8 cellular contexts compared by ENCODE assay signal in the genomic region with DNA sequence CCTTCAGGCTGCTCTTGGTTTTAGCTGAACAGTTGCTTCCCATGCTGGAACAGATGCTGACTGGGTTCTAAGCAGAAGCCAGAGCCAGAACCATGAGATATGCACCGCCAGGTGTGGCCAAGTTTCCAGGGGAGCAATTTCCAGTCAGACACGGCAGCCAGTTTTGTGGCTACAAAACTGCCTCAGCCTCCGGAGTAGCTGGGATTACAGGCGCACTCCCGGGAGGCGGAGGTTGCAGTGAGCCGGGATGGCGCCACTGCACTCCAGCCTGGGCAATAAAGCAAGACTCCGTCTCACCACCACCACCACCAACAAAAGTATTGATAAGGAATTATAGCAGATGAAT. TPM values are rescaled to one million over a fixed set of nuclear protein-coding genes. Genes with fewer than 3 reads are reported as not detected.
A peak's percentile ranks its signal among the peaks of the same experiment; 100 is the strongest.
DNase-seq lines count a peak whose midpoint lies in the region; ATAC-seq and TF ChIP-seq lines count a peak whose summit lies in the region.

No MANE protein-coding gene starts in this region.

- TF ChIP-seq CTCF in dorsolateral prefrontal cortex (IDR thresholded peaks at IDR 0.05 in 54 of 56, conservative IDR thresholded peaks at IDR 0.05 in 2 of 56; ENCODE audit: low read depth in 1 of 56, partially characterized antibody in 56 of 56) = peak in 1 of 56 donors; percentile 2

- intact Hi-C loops in dorsolateral prefrontal cortex (cut with DNase I) = loop anchor here (2.0 to 10.0 kb wide), 6 partner anchors 34 to 380 kb away; a partner anchor contains a TSS

- H3K9me3 ChIP-seq in mucosa of stomach (ENCODE audit: control insufficient read depth, low read length) = no peaks in the 10 kb centered on the region

- H3K36me3 ChIP-seq in mucosa of stomach (ENCODE audit: control insufficient read depth, insufficient read depth, low read length) = no peaks in the 10 kb centered on the region

- no peak for ATAC-seq in HG03108 (IDR thresholded peaks at IDR 0.05; ENCODE audit: unreplicated experiment)

- H3K27me3 ChIP-seq in dorsolateral prefrontal cortex (no peaks in the 10 kb centered on the region), mucosa of stomach (ENCODE audit: control insufficient read depth, insufficient read depth, low read length) (no peaks in the 10 kb centered on the region)

- H3K27ac ChIP-seq in dorsolateral prefrontal cortex = peak overlapping the region in 53 of 59 donors; percentile 23 to 97 (median 88)

- H3K4me3 ChIP-seq in dorsolateral prefrontal cortex (peak overlapping the region; percentile 39 to 100 (median 88)), mucosa of stomach (ENCODE audit: low read length) (peak overlapping the region; percentile 56)

- H3K9ac ChIP-seq in mucosa of stomach (ENCODE audit: low read length) = peak overlapping the region; percentile 51

- H3K4me1 ChIP-seq in mucosa of stomach (ENCODE audit: control insufficient read depth, insufficient read depth, low read length) = peaks cover 10% of the 10 kb centered on the region

- peak; percentile 87 for DNase-seq in NCI-H82 (lab: John Stamatoyannopoulos, UW)
- DNase-seq in NCI-H82 treated with DMSO at 0.1 percent for 48 hours (lab: John Stamatoyannopoulos, UW; ENCODE audit: unreplicated experiment) = no peak
- peak; percentile 57 to 79 for DNase-seq in NCI-H526 (lab: John Stamatoyannopoulos, UW)
- DNase-seq in dorsolateral prefrontal cortex = peak in 8 of 10 donors; percentile 15 to 50 (median 46)
- no peak for DNase-seq in stimulated activated CD4-positive, alpha-beta T cell treated with anti-CD3 and anti-CD28 coated beads, Interleukin-12 subunit alpha, Interleukin-12 subunit beta, amount 100 ng/mL, for 4 hours
- no peak for DNase-seq in T-helper 9 cell

RNA-seq across cellular contexts. Expression of a gene that starts 1.3 kb away (rescaled TPM):
- total RNA-seq in dorsolateral prefrontal cortex = 10 to 100 TPM in 110 of 120 experiments, 1 to 10 TPM in 10; 7.6 to 19.3 (median 13.3) TPM

RNA-seq across cellular contexts. Expression of a gene that starts 33.3 kb away (rescaled TPM):
- total RNA-seq in dorsolateral prefrontal cortex = 100 to 1,000 TPM in 72 of 120 experiments, 10 to 100 TPM in 48; 56.8 to 160 (median 105) TPM

RNA-seq across cellular contexts. Expression of a gene that starts 50.3 kb away (rescaled TPM):
- 10 to 100 TPM; 29.8 to 52.8 (median 41.1) TPM for total RNA-seq in dorsolateral prefrontal cortex

Comparison
In these comparisons a context has a peak if more than half of its experiments do, and no peak if none do; other contexts are left out.
1. DNase-seq: peak in NCI-H82 (single experiment), NCI-H526 (2 of 2) and dorsolateral prefrontal cortex (8 of 10); none in NCI-H82 treated with DMSO at 0.1 percent for 48 hours (single experiment), stimulated activated CD4-positive, alpha-beta T cell treated with anti-CD3 and anti-CD28 coated beads, Interleukin-12 subunit alpha, Interleukin-12 subunit beta, amount 100 ng/mL, for 4 hours (single experiment) and T-helper 9 cell (single experiment).